ENCODE assay signal across 8 cellular contexts in genomic region chr17:45490198-45490597, GRCh38. TPM values are rescaled to one million over a fixed set of nuclear protein-coding genes. Genes with fewer than 3 reads are reported as not detected.
DNase-seq lines count a peak whose midpoint lies in the region; ATAC-seq and TF ChIP-seq lines count a peak whose summit lies in the region.
"Not testable (repeated sequence)": the region's sequence is repeated elsewhere in the genome, so short reads cannot be mapped to it uniquely, and the experiment has no call there.

No MANE protein-coding gene starts in this region.

- peaks cover 23% of the 10 kb centered on the region for H3K4me1 Mint-ChIP-seq in activated naive CD4-positive, alpha-beta T cell treated with anti-CD3 and anti-CD28 coated beads, Interleukin-2, amount 10 ng/mL, durations not matched to agents 7 days and 5 days

- H3K27me3 ChIP-seq in BJ (ENCODE audit: control insufficient read depth, insufficient read depth, low read length); liver (ENCODE audit: control insufficient read depth in 4 of 4, insufficient read depth in 4 of 4, low read length in 3 of 4); gastrocnemius medialis: not testable (repeated sequence)

- H3K4me3 Mint-ChIP-seq in activated naive CD4-positive, alpha-beta T cell treated with anti-CD3 and anti-CD28 coated beads, Interleukin-2, amount 10 ng/mL, durations not matched to agents 7 days and 5 days: peak overlapping the region; percentile 86

- CTCF ChIA-PET in BJ (lab: Yijun Ruan, JAX); activated naive CD4-positive, alpha-beta T cell treated with anti-CD3 and anti-CD28 coated beads, Interleukin-2, amount 10 ng/mL, durations not matched to agents 7 days and 5 days (lab: Charles Lee): not testable (repeated sequence)

- TF ChIP-seq POLR2A in erythroblast (IDR thresholded peaks at IDR 0.05; ENCODE audit: low read length); gastrocnemius medialis (IDR thresholded peaks at IDR 0.05): not testable (repeated sequence)

- H3K9me3 ChIP-seq in liver (ENCODE audit: control insufficient read depth in 4 of 4, low read length in 3 of 4); gastrocnemius medialis: not testable (repeated sequence)

- H3K9ac ChIP-seq in liver (ENCODE audit: low read depth in 1 of 2, low read length in 2 of 2): not testable (repeated sequence)

- TF ChIP-seq RAD21 in liver (IDR thresholded peaks at IDR 0.05): not testable (repeated sequence)

- not testable (repeated sequence) for DNase-seq in BJ (ENCODE audit: low read depth)
- DNase-seq in NCI-H748 (lab: John Stamatoyannopoulos, UW; ENCODE audit: unreplicated experiment) (peak; percentile 20), erythroblast (lab: John Stamatoyannopoulos, UW) (peak; percentile 47 to 69), gastrocnemius medialis (peak; percentile 22 to 54)
- peak; percentile 54 for DNase-seq in activated naive CD4-positive, alpha-beta T cell treated with anti-CD3 and anti-CD28 coated beads, Interleukin-2, amount 10 ng/mL, durations not matched to agents 7 days and 5 days

- not testable (repeated sequence) for H3K4me1 ChIP-seq in liver (ENCODE audit: control insufficient read depth in 4 of 4, insufficient read depth in 4 of 4, low read length in 3 of 4)
- peaks cover 20 to 24% of the 10 kb centered on the region in 2 donors for H3K4me1 ChIP-seq in gastrocnemius medialis

- not testable (repeated sequence) for H3K27me3 Mint-ChIP-seq in activated naive CD4-positive, alpha-beta T cell treated with anti-CD3 and anti-CD28 coated beads, Interleukin-2, amount 10 ng/mL, durations not matched to agents 7 days and 5 days

- H3K27ac Mint-ChIP-seq in activated naive CD4-positive, alpha-beta T cell treated with anti-CD3 and anti-CD28 coated beads, Interleukin-2, amount 10 ng/mL, durations not matched to agents 7 days and 5 days: peak overlapping the region; percentile 89

- H3K36me3 ChIP-seq in BJ (ENCODE audit: control insufficient read depth, insufficient read depth, low read length); liver (ENCODE audit: control insufficient read depth in 4 of 4, insufficient read depth in 3 of 4, low read depth in 1 of 4, low read length in 3 of 4); gastrocnemius medialis: not testable (repeated sequence)

- intact Hi-C loops in gastrocnemius medialis (cut with DNase I; ENCODE audit: low total_unique reads): not testable (repeated sequence)

- H3K27ac ChIP-seq in liver (ENCODE audit: low read depth in 1 of 2, low read length in 2 of 2) (peak overlapping the region; percentile 67 to 75), gastrocnemius medialis (peak overlapping the region; percentile 86 to 96 (median 88))

- WGBS in liver: 3% methylated on average over 27 of the region's 30 CpGs

- H3K36me3 Mint-ChIP-seq in activated naive CD4-positive, alpha-beta T cell treated with anti-CD3 and anti-CD28 coated beads, Interleukin-2, amount 10 ng/mL, durations not matched to agents 7 days and 5 days: not testable (repeated sequence)

- ATAC-seq in GM19025 (IDR thresholded peaks at IDR 0.05; ENCODE audit: low read depth, unreplicated experiment) (peak; percentile 27), HG02885 (IDR thresholded peaks at IDR 0.05; ENCODE audit: poor library complexity, unreplicated experiment) (peak; percentile 28), gastrocnemius medialis (peak; percentile 34 to 39)

- H3K9me3 Mint-ChIP-seq in activated naive CD4-positive, alpha-beta T cell treated with anti-CD3 and anti-CD28 coated beads, Interleukin-2, amount 10 ng/mL, durations not matched to agents 7 days and 5 days: not testable (repeated sequence)

- not testable (repeated sequence) for TF ChIP-seq CTCF in BJ (IDR thresholded peaks at IDR 0.05; ENCODE audit: insufficient read depth, low read depth, low read length); liver (IDR thresholded peaks at IDR 0.05; ENCODE audit: low read depth, low read length, missing input control); gastrocnemius medialis (IDR thresholded peaks at IDR 0.05 in 4 of 5, conservative IDR thresholded peaks at IDR 0.05 in 1 of 5)

- POLR2A ChIA-PET in BJ (lab: Charles Lee): not testable (repeated sequence)

- in situ Hi-C loops in gastrocnemius medialis (cut with MboI; ENCODE audit: low sequenced_read_pairs in 4 of 4): not testable (repeated sequence)

- peak overlapping the region; percentile 65 for H3K4me3 ChIP-seq in BJ (ENCODE audit: low read depth, low read length)
- peak overlapping the region in 2 of 3 donors; percentile 58 to 59 for H3K4me3 ChIP-seq in liver (ENCODE audit: low read depth in 1 of 3, low read length in 3 of 3)
- H3K4me3 ChIP-seq in gastrocnemius medialis: peak overlapping the region; percentile 71 to 90 (median 87)

RNA-seq across cellular contexts. Expression of gene PLEKHM1, which starts 0.3 kb away (rescaled TPM):
- polyA plus RNA-seq in BJ (2011; rRNA removed): 15.0 and 28.7 TPM in 2 replicates
- 56.1 and 103 TPM in 2 replicates for polyA minus RNA-seq in BJ (2011; rRNA and poly(A)+ RNA removed)
- 10 to 100 TPM in 1 of 2 donors, 1 to 10 TPM in 1; 8.5 to 15.8 TPM for total RNA-seq in liver
- polyA plus RNA-seq in liver: 1 to 10 TPM; 6.2 to 8.5 TPM
- 10 to 100 TPM; 27.5 to 86.8 (median 31.3) TPM for total RNA-seq in gastrocnemius medialis

RNA-seq across cellular contexts. Expression of gene ARHGAP27, which starts 57.5 kb away (rescaled TPM):
- polyA plus RNA-seq in BJ (2011; rRNA removed) (1.4 and 2.3 TPM in 2 replicates), liver (1 to 10 TPM; 1.8 to 4.9 TPM)
- polyA minus RNA-seq in BJ (2011; rRNA and poly(A)+ RNA removed): 1.3 and 1.4 TPM in 2 replicates
- total RNA-seq in liver (10 to 100 TPM; 10.6 to 10.9 TPM), gastrocnemius medialis (1 to 10 TPM; 4.2 to 6.0 (median 5.1) TPM)
